13 cellular contexts compared by ENCODE assay signal in the genomic region with DNA sequence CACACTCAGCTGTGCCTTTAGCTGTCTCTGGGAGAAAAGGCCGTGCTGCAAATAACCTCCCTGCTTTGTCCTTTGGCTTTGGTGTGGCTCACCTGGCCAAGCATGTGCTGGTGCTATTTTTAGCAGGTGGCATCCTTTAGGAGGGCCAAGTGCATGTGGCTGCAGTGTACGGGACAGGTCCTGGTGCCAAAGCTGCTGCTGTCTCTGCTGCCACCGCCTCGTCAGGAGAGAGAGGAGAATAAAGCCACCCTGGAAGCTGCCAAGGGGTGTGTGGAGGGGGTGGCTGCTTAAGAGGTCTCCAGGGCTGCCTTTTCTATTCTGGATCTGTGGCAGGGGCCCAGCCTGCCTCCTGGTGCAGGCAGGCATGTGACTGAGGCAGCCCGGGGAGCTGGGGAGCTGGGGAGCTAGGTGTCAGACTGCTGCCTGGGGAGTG. TPM values are rescaled to one million over a fixed set of nuclear protein-coding genes. Genes with fewer than 3 reads are reported as not detected.
A peak's percentile ranks its signal among the peaks of the same experiment; 100 is the strongest.
DNase-seq lines count a peak whose midpoint lies in the region; ATAC-seq and TF ChIP-seq lines count a peak whose summit lies in the region.
"Had no signal": no experiment of that assay in that cellular context is flagged by ENCODE, and none has a peak within 500 bp of the region (broad histone marks: within the 10 kb centered on the region; RNA-seq: fewer than 3 reads in every experiment).

No MANE protein-coding gene starts in this region.

- H3K9me3 Mint-ChIP-seq in Calu3 (ENCODE audit: low read depth, unreplicated experiment) = no peaks in the 10 kb centered on the region
- H3K9me3 Mint-ChIP-seq: activated naive CD4-positive, alpha-beta T cell treated with anti-CD3 and anti-CD28 coated beads for 36 hours; CD4-positive, CD25-positive, alpha-beta regulatory T cell had no signal

- no TSS peak for BruUV-seq in Calu3 (replicated peaks; lab: Mats Ljungman, UMichigan)

- no peaks in the 10 kb centered on the region for H3K27me3 ChIP-seq in adipocyte (replicated peaks; ENCODE audit: control insufficient read depth, insufficient read depth, low read length)
- H3K27me3 ChIP-seq in gastroesophageal sphincter = no peaks in the 10 kb centered on the region
- no peaks in the 10 kb centered on the region for H3K27me3 ChIP-seq in thoracic aorta (replicated peaks; ENCODE audit: insufficient read depth)
- H3K27me3 ChIP-seq: spleen had no signal

- H3K4me3 ChIP-seq in adipocyte (ENCODE audit: low read length) (no peak overlapping the region), gastroesophageal sphincter (peak overlapping the region in 1 of 2 donors; percentile 3), thoracic aorta (peak overlapping the region; percentile 23)
- H3K4me3 ChIP-seq: HAP-1, spleen had no signal

- no peak for TF ChIP-seq EP300 in gastroesophageal sphincter (IDR thresholded peaks at IDR 0.05)

- TF ChIP-seq CTCF in gastroesophageal sphincter (IDR thresholded peaks at IDR 0.05) (peak in 1 of 4 experiments; percentile 5), thoracic aorta (IDR thresholded peaks at IDR 0.05) (no peak), omental fat pad (IDR thresholded peaks at IDR 0.05) (no peak), Calu3 (IDR thresholded peaks at IDR 0.05; ENCODE audit: unreplicated experiment) (no peak)

- H3K36me3 ChIP-seq in adipocyte (ENCODE audit: control insufficient read depth, insufficient read depth, low read length, severe bottlenecking) (no peaks in the 10 kb centered on the region), gastroesophageal sphincter (no peaks in the 10 kb centered on the region), thoracic aorta (no peaks in the 10 kb centered on the region)
- H3K36me3 ChIP-seq: HAP-1, spleen had no signal

- CTCF ChIA-PET in Calu3 (lab: Charles Lee) = no interaction called here

- H3K27ac ChIP-seq in gastroesophageal sphincter (peak overlapping the region; percentile 93 to 99 (median 97)), thoracic aorta (peak overlapping the region; percentile 96 to 99)
- H3K27ac ChIP-seq: spleen had no signal

- H3K9me3 ChIP-seq in adipocyte (ENCODE audit: control insufficient read depth, low read length) = no peaks in the 10 kb centered on the region
- no peaks in the 10 kb centered on the region for H3K9me3 ChIP-seq in gastroesophageal sphincter
- no peaks in the 10 kb centered on the region for H3K9me3 ChIP-seq in thoracic aorta
- H3K9me3 ChIP-seq: HAP-1, spleen had no signal

- intact Hi-C loops in Calu3 (cut with micrococcal nuclease; ENCODE audit: unreplicated experiment) = no loop called here

- ATAC-seq in gastroesophageal sphincter = peak; percentile 57
- ATAC-seq in thoracic aorta (ENCODE audit: insufficient number of reproducible peaks, low FRiP score, low read depth) = no peak
- no peak for ATAC-seq in omental fat pad (ENCODE audit: low FRiP score)
- ATAC-seq in GM18858 (IDR thresholded peaks at IDR 0.05; ENCODE audit: unreplicated experiment) = no peak

- no peaks in the 10 kb centered on the region for H3K27me3 Mint-ChIP-seq in Calu3 (ENCODE audit: unreplicated experiment)
- H3K27me3 Mint-ChIP-seq: CD4-positive, CD25-positive, alpha-beta regulatory T cell had no signal

- 29 to 40% methylated on average over 1 to 2 of the region's 5 CpGs for WGBS in gastroesophageal sphincter (ENCODE audit: low coverage in 1 of 2), 2 donors

- peaks cover 6% of the 10 kb centered on the region for H3K36me3 Mint-ChIP-seq in Calu3 (ENCODE audit: insufficient read depth, unreplicated experiment)

- DNase-seq in adipocyte (ENCODE audit: low read depth) = no peak
- peak; percentile 51 for DNase-seq in midbrain (lab: John Stamatoyannopoulos, UW)
- DNase-seq in thoracic aorta (ENCODE audit: low spot score) = no peak
- no peak for DNase-seq in omental fat pad (ENCODE audit: low spot score)
- DNase-seq in Calu3 = no peak
- DNase-seq in occipital lobe (lab: John Stamatoyannopoulos, UW) = no peak
- DNase-seq: activated naive CD4-positive, alpha-beta T cell treated with anti-CD3 and anti-CD28 coated beads for 36 hours; CD4-positive, CD25-positive, alpha-beta regulatory T cell; NCI-H1105 treated with DMSO at 0.1 percent for 48 hours; spleen had no signal

- no peak overlapping the region for H3K27ac Mint-ChIP-seq in Calu3 (ENCODE audit: unreplicated experiment)
- H3K27ac Mint-ChIP-seq: activated naive CD4-positive, alpha-beta T cell treated with anti-CD3 and anti-CD28 coated beads for 36 hours had no signal

- H3K4me3 Mint-ChIP-seq in Calu3 (ENCODE audit: low read depth, unreplicated experiment) = no peak overlapping the region
- H3K4me3 Mint-ChIP-seq: activated naive CD4-positive, alpha-beta T cell treated with anti-CD3 and anti-CD28 coated beads for 36 hours had no signal

- H3K9ac ChIP-seq in adipocyte (ENCODE audit: low read length) = peak overlapping the region; percentile 41

- peaks cover 39% of the 10 kb centered on the region for H3K4me1 ChIP-seq in adipocyte (ENCODE audit: control insufficient read depth, insufficient read depth, low read length)
- peaks cover 17 to 100% (median 35%) of the 10 kb centered on the region in 3 donors for H3K4me1 ChIP-seq in gastroesophageal sphincter
- H3K4me1 ChIP-seq in thoracic aorta (ENCODE audit: control insufficient read depth in 1 of 2, low read depth in 2 of 2) = peaks cover 36 to 92% of the 10 kb centered on the region in 2 donors

- H3K4me1 Mint-ChIP-seq in Calu3 (ENCODE audit: low read depth, unreplicated experiment) = peaks cover 34% of the 10 kb centered on the region

- no peak for TF ChIP-seq POLR2A in gastroesophageal sphincter (IDR thresholded peaks at IDR 0.05)

RNA-seq across cellular contexts. Expression of gene AKAP1, which starts 6.2 kb away (rescaled TPM):
- total RNA-seq in gastroesophageal sphincter (100 to 1,000 TPM in 1 of 4 donors, 10 to 100 TPM in 3; 78.6 to 154 (median 95.4) TPM), thoracic aorta (100 to 1,000 TPM in 1 of 2 donors, 10 to 100 TPM in 1; 96.9 to 132 TPM), omental fat pad (10 to 100 TPM; 29.4 to 89.0 (median 36.1) TPM), Calu3 (2022) (41.4 and 48.4 TPM in 2 replicates), occipital lobe (30.3 TPM)
